29 cellular contexts compared by ENCODE assay signal in the genomic region with DNA sequence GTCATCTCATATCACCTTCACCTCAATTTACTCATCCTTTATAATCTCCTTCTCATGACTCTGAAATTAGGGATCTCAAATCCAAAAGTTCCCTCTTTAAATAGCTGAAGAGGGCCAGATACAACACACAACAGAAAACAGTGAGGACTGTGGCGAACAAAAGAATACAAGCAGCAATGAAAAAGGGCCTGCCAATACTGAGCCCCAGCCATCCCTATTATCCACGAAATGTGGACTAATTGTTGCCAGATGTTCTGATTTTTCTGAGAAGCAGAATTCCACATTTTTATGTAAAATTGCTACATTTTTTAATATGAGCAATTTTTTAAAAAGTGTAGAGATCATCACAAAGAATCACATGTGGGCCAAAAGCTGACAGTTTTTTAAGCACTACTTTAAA.
DNase-seq lines count a peak whose midpoint lies in the region; ATAC-seq and TF ChIP-seq lines count a peak whose summit lies in the region.
"Had no signal": no experiment of that assay in that cellular context is flagged by ENCODE, and none has a peak within 500 bp of the region (broad histone marks: within the 10 kb centered on the region; RNA-seq: fewer than 3 reads in every experiment).

No MANE protein-coding gene starts in this region.

- H3K4me3 ChIP-seq in A673 (ENCODE audit: low read depth, low read length, poor library complexity, severe bottlenecking) (no peak overlapping the region), Panc1 (ENCODE audit: low read depth in 2 of 2, low read length in 2 of 2) (no peak overlapping the region), dorsolateral prefrontal cortex (peak overlapping the region in 2 of 59 donors; percentile 2 to 10)
- H3K4me3 ChIP-seq: lower lobe of right lung, PC-9, right lobe of liver, thoracic aorta had no signal

- H3K27ac ChIP-seq in A673 (ENCODE audit: low read depth, low read length, poor library complexity, severe bottlenecking) (no peak overlapping the region), Panc1 (ENCODE audit: low read length) (no peak overlapping the region), dorsolateral prefrontal cortex (peak overlapping the region in 57 of 59 donors; percentile 15 to 89 (median 72))
- H3K27ac ChIP-seq: lower lobe of right lung, parathyroid adenoma, PC-9, right lobe of liver, thoracic aorta had no signal

- POLR2A ChIA-PET in A673 (lab: Charles Lee; ENCODE audit: low non-redundant PET) (interaction anchor here (0.5 kb wide), 1 partner anchor 77 kb away, joined by 4 read pairs; no protein-coding TSS in a partner anchor), Panc1 (lab: Charles Lee) (no interaction called here)

- ATAC-seq in Panc1 (no peak), HG03280 (IDR thresholded peaks at IDR 0.05; ENCODE audit: unreplicated experiment) (no peak)
- no peak for ATAC-seq in stimulated activated effector memory CD8-positive, alpha-beta T cell treated with anti-CD3 and anti-CD28 coated beads, Interleukin-12 subunit alpha, Interleukin-12 subunit beta, amount 100 ng/mL, for 72 hours
- ATAC-seq: HepG2; lower lobe of right lung; right lobe of liver; stimulated activated memory B cell treated with anti-CD40 and anti-IgM and Interleukin-4, amounts not matched to agents 10 μg/mL and 1 μg/mL and 100 μg/mL, for 72 hours; T-cell had no signal

- H3K4me1 ChIP-seq in A673 (ENCODE audit: insufficient read depth, low read length, poor library complexity, severe bottlenecking) (no peaks in the 10 kb centered on the region), Panc1 (ENCODE audit: control insufficient read depth, insufficient read depth, low read length) (no peaks in the 10 kb centered on the region)
- H3K4me1 ChIP-seq: lower lobe of right lung, parathyroid adenoma had no signal

- H3K9me3 ChIP-seq in A673 (ENCODE audit: low read depth, low read length, poor library complexity, severe bottlenecking) = peaks cover 15% of the 10 kb centered on the region
- H3K9me3 ChIP-seq in Panc1 (ENCODE audit: control insufficient read depth, insufficient read depth, low read depth, low read length) = no peaks in the 10 kb centered on the region; the same call in 1 of the 2 replicates
- H3K9me3 ChIP-seq: thoracic aorta had no signal

- no peaks in the 10 kb centered on the region for H3K27me3 ChIP-seq in A673 (replicated peaks; ENCODE audit: insufficient read depth, low read depth, low read length, poor library complexity)
- no peaks in the 10 kb centered on the region for H3K27me3 ChIP-seq in Panc1 (ENCODE audit: control insufficient read depth, insufficient read depth, low read length)
- H3K27me3 ChIP-seq in dorsolateral prefrontal cortex = no peaks in the 10 kb centered on the region
- H3K27me3 ChIP-seq: right lobe of liver had no signal

- BruUV-seq in A673 (replicated peaks; lab: Mats Ljungman, UMichigan) = no TSS peak
- BruUV-seq in Panc1 (replicated peaks; lab: Mats Ljungman, UMichigan) = TSS peak; percentile 21

- no peak overlapping the region for H3K4me3 Mint-ChIP-seq in neural crest cell
- H3K4me3 Mint-ChIP-seq in stimulated activated effector memory CD8-positive, alpha-beta T cell treated with anti-CD3 and anti-CD28 coated beads, Interleukin-12 subunit alpha, Interleukin-12 subunit beta, amount 100 ng/mL, for 72 hours = no peak overlapping the region
- H3K4me3 Mint-ChIP-seq: activated CD4-positive, alpha-beta memory T cell treated with anti-CD3 and anti-CD28 coated beads, Interleukin-2, amount 10 ng/mL, durations not matched to agents 7 days and 5 days; activated naive CD8-positive, alpha-beta T cell treated with anti-CD3 and anti-CD28 coated beads for 36 hours; nephron progenitor cell; stimulated activated memory B cell treated with anti-CD40 and anti-IgM and Interleukin-4, amounts not matched to agents 10 μg/mL and 1 μg/mL and 100 μg/mL, for 72 hours had no signal

- no peaks in the 10 kb centered on the region for H3K4me1 Mint-ChIP-seq in neural crest cell
- H3K4me1 Mint-ChIP-seq in stimulated activated effector memory CD8-positive, alpha-beta T cell treated with anti-CD3 and anti-CD28 coated beads, Interleukin-12 subunit alpha, Interleukin-12 subunit beta, amount 100 ng/mL, for 72 hours = peaks cover 16% of the 10 kb centered on the region
- H3K4me1 Mint-ChIP-seq: nephron progenitor cell had no signal

- H3K27me3 Mint-ChIP-seq in neural crest cell (ENCODE audit: low read depth) = no peaks in the 10 kb centered on the region
- H3K27me3 Mint-ChIP-seq: activated CD4-positive, alpha-beta memory T cell treated with anti-CD3 and anti-CD28 coated beads, Interleukin-2, amount 10 ng/mL, durations not matched to agents 7 days and 5 days; activated naive CD8-positive, alpha-beta T cell treated with anti-CD3 and anti-CD28 coated beads for 36 hours; stimulated activated memory B cell treated with anti-CD40 and anti-IgM and Interleukin-4, amounts not matched to agents 10 μg/mL and 1 μg/mL and 100 μg/mL, for 72 hours; T-cell had no signal

- peaks cover 6% of the 10 kb centered on the region for H3K9me3 Mint-ChIP-seq in neural crest cell
- peaks cover 6% of the 10 kb centered on the region for H3K9me3 Mint-ChIP-seq in stimulated activated effector memory CD8-positive, alpha-beta T cell treated with anti-CD3 and anti-CD28 coated beads, Interleukin-12 subunit alpha, Interleukin-12 subunit beta, amount 100 ng/mL, for 72 hours

- intact Hi-C loops in A673 (cut with micrococcal nuclease; ENCODE audit: unreplicated experiment) (no loop called here), Panc1 (cut with micrococcal nuclease; ENCODE audit: unreplicated experiment) (no loop called here), dorsolateral prefrontal cortex (cut with DNase I) (loop anchor here in 1 of 2 donors (10.0 kb wide), 1 partner anchor 92 kb away; the partner anchor contains the start of gene ASH1L)

- H3K27ac Mint-ChIP-seq in neural crest cell (ENCODE audit: unreplicated experiment) = peak overlapping the region; percentile 15
- H3K27ac Mint-ChIP-seq in stimulated activated effector memory CD8-positive, alpha-beta T cell treated with anti-CD3 and anti-CD28 coated beads, Interleukin-12 subunit alpha, Interleukin-12 subunit beta, amount 100 ng/mL, for 72 hours = no peak overlapping the region
- H3K27ac Mint-ChIP-seq: activated CD4-positive, alpha-beta memory T cell treated with anti-CD3 and anti-CD28 coated beads, Interleukin-2, amount 10 ng/mL, durations not matched to agents 7 days and 5 days; activated naive CD8-positive, alpha-beta T cell treated with anti-CD3 and anti-CD28 coated beads for 36 hours; nephron progenitor cell; stimulated activated memory B cell treated with anti-CD40 and anti-IgM and Interleukin-4, amounts not matched to agents 10 μg/mL and 1 μg/mL and 100 μg/mL, for 72 hours; T-cell had no signal

- DNase-seq in A673 (ENCODE audit: low spot score) (peak; percentile 17), Panc1 (ENCODE audit: low read depth, low spot score) (no peak), dorsolateral prefrontal cortex (no peak), neural crest cell (ENCODE audit: low read depth, low spot score) (no peak)
- DNase-seq in activated CD4-positive, alpha-beta T cell treated with anti-CD3 and anti-CD28 coated beads for 1 hour = no peak
- DNase-seq in activated CD8-positive, alpha-beta memory T cell treated with anti-CD3 and anti-CD28 coated beads, Interleukin-2, amount 50 U/mL, for 4 hours = no peak
- no peak for DNase-seq in stimulated activated effector memory CD8-positive, alpha-beta T cell treated with anti-CD3 and anti-CD28 coated beads, Interleukin-12 subunit alpha, Interleukin-12 subunit beta, amount 100 ng/mL, for 72 hours (ENCODE audit: low spot score in 2 of 2)
- DNase-seq: activated CD4-positive, alpha-beta memory T cell treated with anti-CD3 and anti-CD28 coated beads, Interleukin-2, amount 10 ng/mL, durations not matched to agents 7 days and 5 days; activated naive CD8-positive, alpha-beta T cell treated with anti-CD3 and anti-CD28 coated beads for 36 hours; central memory CD4-positive, alpha-beta T cell; DMS153; Kasumi-1; kidney; lower lobe of right lung; NCI-H1694 treated with DMSO at 0.1 percent for 48 hours; NCI-H2171; NCI-H524; nephron progenitor cell; PC-9; right lobe of liver; SIG-M5; stimulated activated CD4-positive, alpha-beta T cell treated with anti-CD3 and anti-CD28 coated beads, Interleukin-12 subunit alpha, Interleukin-12 subunit beta, amount 100 ng/mL, for 4 hours; stimulated activated CD4-positive, alpha-beta T cell treated with anti-CD3 and anti-CD28 coated beads, Interleukin-4, amount 100 ng/mL, for 1 hour; T-cell had no signal

- no peak for TF ChIP-seq CTCF in A673 (conservative IDR thresholded peaks at IDR 0.05; ENCODE audit: low read depth, low read length)
- no peak for TF ChIP-seq CTCF in Panc1 (IDR thresholded peaks at IDR 0.05)
- TF ChIP-seq CTCF in dorsolateral prefrontal cortex (IDR thresholded peaks at IDR 0.05 in 54 of 56, conservative IDR thresholded peaks at IDR 0.05 in 2 of 56; ENCODE audit: low read depth in 1 of 56, partially characterized antibody in 56 of 56) = peak in 1 of 56 donors; percentile 11
- TF ChIP-seq CTCF in neural crest cell (conservative IDR thresholded peaks at IDR 0.05) = no peak

- in situ Hi-C loops in Panc1 (cut with HindIII; ENCODE audit: low pct_unique_long_range_greater_than_20kb, low sequenced_read_pairs) = no loop called here

- CTCF ChIA-PET in A673 (lab: Charles Lee) (no interaction called here), Panc1 (lab: Charles Lee) (interaction anchor here (0.7 kb wide), 1 partner anchor 17 kb away, joined by 4 read pairs; no protein-coding TSS in a partner anchor)

- H3K36me3 ChIP-seq in A673 (ENCODE audit: insufficient read depth, low read length, poor library complexity, severe bottlenecking) (peaks cover 12% of the 10 kb centered on the region), Panc1 (ENCODE audit: control insufficient read depth, insufficient read depth, low read length) (peaks cover 5% of the 10 kb centered on the region; the same call in 1 of the 2 replicates)
- H3K36me3 ChIP-seq: lower lobe of right lung, right lobe of liver, thoracic aorta had no signal

- peaks cover 32% of the 10 kb centered on the region for H3K36me3 Mint-ChIP-seq in neural crest cell (ENCODE audit: low read depth)
- peaks cover 49% of the 10 kb centered on the region for H3K36me3 Mint-ChIP-seq in stimulated activated effector memory CD8-positive, alpha-beta T cell treated with anti-CD3 and anti-CD28 coated beads, Interleukin-12 subunit alpha, Interleukin-12 subunit beta, amount 100 ng/mL, for 72 hours

Comparison
In these comparisons a context has a peak if more than half of its experiments do, and no peak if none do; other contexts are left out.
1. H3K27ac ChIP-seq: peak in dorsolateral prefrontal cortex (57 of 59); none in A673 (single experiment) and Panc1 (single experiment).